17 cellular contexts compared by ENCODE assay signal in genomic region chr3:136261826-136262225, GRCh38.
"Had no signal": no experiment of that assay in that cellular context is flagged by ENCODE, and none has a peak within 500 bp of the region (broad histone marks: within the 10 kb centered on the region; RNA-seq: fewer than 3 reads in every experiment).

No MANE protein-coding gene starts in this region.

- H3K27ac ChIP-seq: ascending aorta, coronary artery, sigmoid colon, SK-N-MC, stomach, tibial artery, uterus had no signal

- H3K4me1 ChIP-seq: ascending aorta, sigmoid colon, stomach, tibial artery, uterus had no signal

- H3K4me3 ChIP-seq: ascending aorta, coronary artery, mucosa of descending colon, sigmoid colon, SK-N-MC, stomach, tibial artery, uterus had no signal

- H3K27me3 Mint-ChIP-seq: activated B cell treated with CpG ODN at 0.5 μM for 24 hours; activated naive CD8-positive, alpha-beta T cell treated with anti-CD3 and anti-CD28 coated beads, Interleukin-2, amount 10 ng/mL, durations not matched to agents 7 days and 5 days; naive thymus-derived CD8-positive, alpha-beta T cell had no signal

- H3K9me3 Mint-ChIP-seq: activated B cell treated with CpG ODN at 0.5 μM for 24 hours; activated naive CD8-positive, alpha-beta T cell treated with anti-CD3 and anti-CD28 coated beads, Interleukin-2, amount 10 ng/mL, durations not matched to agents 7 days and 5 days; naive thymus-derived CD8-positive, alpha-beta T cell had no signal

- H3K27ac Mint-ChIP-seq: activated B cell treated with CpG ODN at 0.5 μM for 24 hours; activated naive CD8-positive, alpha-beta T cell treated with anti-CD3 and anti-CD28 coated beads, Interleukin-2, amount 10 ng/mL, durations not matched to agents 7 days and 5 days had no signal

- ATAC-seq: left colon; mucosa of descending colon; naive thymus-derived CD8-positive, alpha-beta T cell had no signal

- H3K36me3 ChIP-seq: uterus had no signal

- DNase-seq: activated B cell treated with CpG ODN at 0.5 μM for 24 hours; activated effector memory CD4-positive, alpha-beta T cell treated with anti-CD3 and anti-CD28 coated beads, Interleukin-2, amount 50 U/mL, for 16 hours; activated naive CD8-positive, alpha-beta T cell treated with anti-CD3 and anti-CD28 coated beads, Interleukin-2, amount 10 ng/mL, durations not matched to agents 7 days and 5 days; left colon; mammary epithelial cell; mucosa of descending colon; naive thymus-derived CD8-positive, alpha-beta T cell; occipital lobe; sigmoid colon; stimulated activated CD4-positive, alpha-beta T cell treated with anti-CD3 and anti-CD28 coated beads, Interleukin-2, amount 100 ng/mL, for 48 hours; stomach; T-helper 1 cell; tibial artery; uterus had no signal

- H3K4me1 Mint-ChIP-seq: activated B cell treated with CpG ODN at 0.5 μM for 24 hours; activated naive CD8-positive, alpha-beta T cell treated with anti-CD3 and anti-CD28 coated beads, Interleukin-2, amount 10 ng/mL, durations not matched to agents 7 days and 5 days had no signal

- H3K9me3 ChIP-seq: ascending aorta, mucosa of descending colon, sigmoid colon, stomach, tibial artery, uterus had no signal

- H3K27me3 ChIP-seq: ascending aorta, sigmoid colon, stomach, tibial artery, uterus had no signal

- H3K4me3 Mint-ChIP-seq: activated B cell treated with CpG ODN at 0.5 μM for 24 hours; activated naive CD8-positive, alpha-beta T cell treated with anti-CD3 and anti-CD28 coated beads, Interleukin-2, amount 10 ng/mL, durations not matched to agents 7 days and 5 days; naive thymus-derived CD8-positive, alpha-beta T cell had no signal
